18 cellular contexts compared by ENCODE assay signal in the genomic region with DNA sequence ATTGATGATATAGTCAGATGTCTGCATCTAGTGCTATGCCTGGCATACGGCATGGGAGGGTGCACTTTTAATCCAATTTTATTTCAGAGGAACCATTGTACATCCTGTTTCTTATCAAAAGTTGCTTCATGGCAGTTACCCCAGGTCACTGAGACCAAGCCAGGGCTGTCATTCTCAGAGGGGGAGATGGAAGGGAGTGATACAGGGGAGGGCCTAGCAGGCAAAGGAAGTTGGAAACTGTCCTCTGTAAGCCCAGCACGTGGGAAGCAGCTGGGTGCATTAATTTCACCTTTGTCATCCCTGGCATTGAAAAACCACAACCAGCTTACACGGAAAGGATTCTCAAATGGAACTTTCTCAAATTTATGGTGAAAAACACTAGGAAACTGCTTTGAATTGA.
DNase-seq lines count a peak whose midpoint lies in the region; ATAC-seq, FAIRE-seq and TF ChIP-seq lines count a peak whose summit lies in the region.
"Had no signal": no experiment of that assay in that cellular context is flagged by ENCODE, and none has a peak within 500 bp of the region (broad histone marks: within the 10 kb centered on the region; RNA-seq: fewer than 3 reads in every experiment).

No MANE protein-coding gene starts in this region.

- no peaks in the 10 kb centered on the region for H3K27me3 Mint-ChIP-seq in natural killer cell (ENCODE audit: low read depth in 2 of 2)
- H3K27me3 Mint-ChIP-seq: memory B cell; stimulated activated naive CD8-positive, alpha-beta T cell treated with anti-CD3 and anti-CD28 coated beads, Interleukin-15, amount 100 ng/mL, for 72 hours had no signal

- no peaks in the 10 kb centered on the region for H3K36me3 Mint-ChIP-seq in natural killer cell
- H3K36me3 Mint-ChIP-seq: memory B cell had no signal

- no peak for FAIRE-seq in GM12891 (lab: Jason Lieb, UNC)
- FAIRE-seq: A204.1, frontal cortex had no signal

- no peaks in the 10 kb centered on the region for H3K27me3 ChIP-seq in left ventricle myocardium inferior (ENCODE audit: low read depth)

- H3K4me1 ChIP-seq in left ventricle myocardium inferior = peaks cover 56% of the 10 kb centered on the region

- H3K36me3 ChIP-seq in left ventricle myocardium inferior = no peaks in the 10 kb centered on the region

- no peak overlapping the region for H3K27ac Mint-ChIP-seq in natural killer cell
- H3K27ac Mint-ChIP-seq: activated T-cell treated with anti-CD3 and anti-CD28 coated beads, Interleukin-2, amount 50 U/mL, for 72 hours; memory B cell; stimulated activated naive CD8-positive, alpha-beta T cell treated with anti-CD3 and anti-CD28 coated beads, Interleukin-15, amount 100 ng/mL, for 72 hours had no signal

- H3K4me1 Mint-ChIP-seq in natural killer cell = no peaks in the 10 kb centered on the region
- H3K4me1 Mint-ChIP-seq: memory B cell; stimulated activated naive CD8-positive, alpha-beta T cell treated with anti-CD3 and anti-CD28 coated beads, Interleukin-15, amount 100 ng/mL, for 72 hours had no signal

- H3K4me3 ChIP-seq in left ventricle myocardium inferior (no peak overlapping the region), astrocyte of the cerebellum (ENCODE audit: low read depth, low read length) (no peak overlapping the region)
- H3K4me3 ChIP-seq: psoas muscle had no signal

- no peak for TF ChIP-seq POLR2A in GM12891 (IDR thresholded peaks at IDR 0.05; ENCODE audit: low read depth, low read length)

- H3K27ac ChIP-seq in left ventricle myocardium inferior (replicated peaks) = peak overlapping the region; percentile 61
- H3K27ac ChIP-seq: psoas muscle had no signal

- DNase-seq in left ventricle myocardium inferior = no peak
- no peak for DNase-seq in left cardiac atrium
- peak; percentile 16 for DNase-seq in astrocyte of the cerebellum (ENCODE audit: low read depth)
- DNase-seq in islet precursor cell = peak; percentile 53
- no peak for DNase-seq in GM12891 (ENCODE audit: insufficient read length, low spot score)
- no peak for DNase-seq in natural killer cell
- DNase-seq: activated CD4-positive, alpha-beta T cell treated with anti-CD3 and anti-CD28 coated beads for 1 hour; activated T-cell treated with anti-CD3 and anti-CD28 coated beads, Interleukin-2, amount 50 U/mL, for 72 hours; MV-4-11; NCI-H510A treated with DMSO at 0.1 percent for 48 hours; psoas muscle; SHP77; stimulated activated naive CD8-positive, alpha-beta T cell treated with anti-CD3 and anti-CD28 coated beads, Interleukin-15, amount 100 ng/mL, for 72 hours had no signal

- in situ Hi-C loops in astrocyte of the cerebellum (cut with HindIII; ENCODE audit: low sequenced_read_pairs) = no loop called here

- peaks cover 6% of the 10 kb centered on the region for H3K9me3 ChIP-seq in left ventricle myocardium inferior (replicated peaks)
- H3K9me3 ChIP-seq: psoas muscle had no signal

- TF ChIP-seq CTCF in left ventricle myocardium inferior (IDR thresholded peaks at IDR 0.05; ENCODE audit: borderline replicate concordance) (no peak), astrocyte of the cerebellum (IDR thresholded peaks at IDR 0.05; ENCODE audit: low read depth, low read length, missing control alignments) (no peak), natural killer cell (IDR thresholded peaks at IDR 0.05) (no peak)

- intact Hi-C loops in left ventricle myocardium inferior (cut with micrococcal nuclease) = no loop called here
- intact Hi-C loops in left cardiac atrium (cut with DNase I) = no loop called here
- intact Hi-C loops in natural killer cell (cut with micrococcal nuclease) = no loop called here

- ATAC-seq in left cardiac atrium = no peak
- ATAC-seq in GM18517 (IDR thresholded peaks at IDR 0.05; ENCODE audit: unreplicated experiment) = no peak
- no peak for ATAC-seq in natural killer cell
- ATAC-seq in GM18858 (IDR thresholded peaks at IDR 0.05; ENCODE audit: unreplicated experiment) = no peak
- ATAC-seq: activated T-cell treated with anti-CD3 and anti-CD28 coated beads, Interleukin-2, amount 50 U/mL, for 72 hours; psoas muscle; stimulated activated naive CD8-positive, alpha-beta T cell treated with anti-CD3 and anti-CD28 coated beads, Interleukin-15, amount 100 ng/mL, for 72 hours had no signal

- no peak overlapping the region for H3K4me3 Mint-ChIP-seq in natural killer cell
- H3K4me3 Mint-ChIP-seq: activated T-cell treated with anti-CD3 and anti-CD28 coated beads, Interleukin-2, amount 50 U/mL, for 72 hours; memory B cell; stimulated activated naive CD8-positive, alpha-beta T cell treated with anti-CD3 and anti-CD28 coated beads, Interleukin-15, amount 100 ng/mL, for 72 hours had no signal

- peaks cover 5 to 10% of the 10 kb centered on the region in 2 donors for H3K9me3 Mint-ChIP-seq in natural killer cell
- H3K9me3 Mint-ChIP-seq: memory B cell; stimulated activated naive CD8-positive, alpha-beta T cell treated with anti-CD3 and anti-CD28 coated beads, Interleukin-15, amount 100 ng/mL, for 72 hours had no signal

TF ChIP-seq in GM12891, 5 proteins besides CTCF, POLR2A, EP300 and RAD21:
- TF ChIP-seq POLR2AphosphoS5 (IDR thresholded peaks at IDR 0.05; ENCODE audit: low read depth, low read length) = no peak
- no peak for TF ChIP-seq TAF1 (IDR thresholded peaks at IDR 0.05; ENCODE audit: low read depth, low read length)
- TF ChIP-seq PAX5 (IDR thresholded peaks at IDR 0.05; ENCODE audit: insufficient read depth, low read length, severe bottlenecking) = no peak
- TF ChIP-seq SPI1 (IDR thresholded peaks at IDR 0.05; ENCODE audit: low read depth, low read length) = no peak
- TF ChIP-seq POU2F2 (IDR thresholded peaks at IDR 0.05; ENCODE audit: low read depth, low read length) = no peak

Comparison
In these comparisons a context has a peak if more than half of its experiments do, and no peak if none do; other contexts are left out.
1. DNase-seq: peak in astrocyte of the cerebellum (single experiment) and islet precursor cell (single experiment); none in left ventricle myocardium inferior (single experiment), left cardiac atrium (single experiment), GM12891 (single experiment) and natural killer cell (single experiment).